Comparison of ENCODE assay signal across 17 cellular contexts in the genomic region with DNA sequence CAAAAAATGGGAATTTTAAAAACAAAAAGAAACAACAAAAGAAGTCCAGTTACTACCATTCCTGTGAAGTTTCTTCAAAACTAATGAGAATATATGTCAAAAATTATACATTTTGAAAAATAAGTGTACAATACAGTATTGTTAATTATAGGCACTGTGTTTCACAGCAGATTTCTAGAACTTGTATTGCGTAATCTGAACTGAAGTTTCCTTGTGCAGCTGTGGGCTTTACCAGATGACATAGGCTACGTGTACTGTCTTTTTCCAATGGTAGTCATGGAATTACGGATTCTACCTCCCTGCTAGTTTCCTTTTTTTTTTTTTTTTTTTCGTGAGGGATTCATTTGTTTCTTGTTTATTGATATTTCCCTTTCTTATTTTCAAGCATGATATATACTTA.
"Had no signal": no experiment of that assay in that cellular context is flagged by ENCODE, and none has a peak within 500 bp of the region (broad histone marks: within the 10 kb centered on the region; RNA-seq: fewer than 3 reads in every experiment).

No MANE protein-coding gene starts in this region.

- DNase-seq: activated CD4-positive, alpha-beta T cell treated with anti-CD3 and anti-CD28 coated beads, Interleukin-2, amount 10 ng/mL, durations not matched to agents 7 days and 5 days; activated CD8-positive, alpha-beta memory T cell treated with anti-CD3 and anti-CD28 coated beads, Interleukin-2, amount 50 U/mL, for 48 hours; activated gamma-delta T cell treated with Interleukin-2 at 50 U/mL for 16 hours; activated T-cell treated with anti-CD3 and anti-CD28 coated beads, Interleukin-2, amount 50 U/mL, for 72 hours; amygdala; body of pancreas; dermis blood vessel endothelial cell; effector memory CD8-positive, alpha-beta T cell; heart right ventricle; naive B cell; sigmoid colon; stimulated activated CD4-positive, alpha-beta T cell treated with anti-CD3 and anti-CD28 coated beads, Interleukin-1b, Interleukin-23, amount 100 ng/mL, for 48 hours; upper lobe of right lung had no signal

- H3K9me3 ChIP-seq: body of pancreas, gastroesophageal sphincter, heart right ventricle, sigmoid colon, thoracic aorta, upper lobe of right lung had no signal

- H3K36me3 ChIP-seq: gastroesophageal sphincter, heart right ventricle, neural progenitor cell, sigmoid colon, thoracic aorta, upper lobe of right lung had no signal

- H3K27me3 ChIP-seq: body of pancreas, gastroesophageal sphincter, heart right ventricle, neural progenitor cell, sigmoid colon, upper lobe of right lung had no signal

- H3K27ac ChIP-seq: body of pancreas, gastroesophageal sphincter, heart right ventricle, neural progenitor cell, sigmoid colon, thoracic aorta, upper lobe of right lung had no signal

- H3K4me1 ChIP-seq: body of pancreas, gastroesophageal sphincter, heart right ventricle, neural progenitor cell, sigmoid colon, upper lobe of right lung had no signal

- H3K9ac ChIP-seq: neural progenitor cell had no signal

- H3K4me3 ChIP-seq: body of pancreas, gastroesophageal sphincter, heart right ventricle, lung, neural progenitor cell, sigmoid colon, thoracic aorta, upper lobe of right lung had no signal

- ATAC-seq: activated T-cell treated with anti-CD3 and anti-CD28 coated beads, Interleukin-2, amount 50 U/mL, for 72 hours; body of pancreas; effector memory CD8-positive, alpha-beta T cell; gastroesophageal sphincter; heart right ventricle; upper lobe of right lung had no signal
